25 cellular contexts compared by ENCODE assay signal in the genomic region with DNA sequence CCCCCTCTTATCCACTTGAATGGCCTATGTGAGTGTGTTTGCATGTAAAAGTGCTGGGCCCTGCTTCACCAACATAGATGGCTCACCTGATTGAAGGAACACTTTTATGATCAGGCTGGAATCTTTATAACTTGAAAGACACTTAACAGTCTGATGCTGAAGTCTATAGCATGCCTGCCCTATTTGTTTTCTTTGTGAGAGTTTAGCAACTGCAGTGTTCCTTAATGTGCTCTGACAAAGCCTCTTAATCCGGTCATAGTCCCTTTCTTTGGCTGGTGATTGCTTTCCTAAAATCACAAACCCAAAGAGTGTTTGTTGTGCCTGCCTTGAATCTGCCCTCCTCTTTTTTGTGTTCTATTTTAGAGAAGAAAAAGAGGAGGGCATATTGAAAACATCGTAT.
"Had no signal": no experiment of that assay in that cellular context is flagged by ENCODE, and none has a peak within 500 bp of the region (broad histone marks: within the 10 kb centered on the region; RNA-seq: fewer than 3 reads in every experiment).

No MANE protein-coding gene starts in this region.

- H3K27ac ChIP-seq: adrenal gland, ascending aorta, brain microvascular endothelial cell, left ventricle myocardium inferior, prostate gland, right atrium auricular region, spleen, thoracic aorta, vagina, VCaP had no signal

- H3K4me3 Mint-ChIP-seq: activated naive CD8-positive, alpha-beta T cell; activated T-cell treated with anti-CD3 and anti-CD28 coated beads, Interleukin-2, amount 50 U/mL, for 4 hours; dendritic cell treated with granulocyte-macrophage colony-stimulating factor and Interleukin-4, amounts not matched to agents 40 ng/mL and 50 ng/mL, for 4 days; naive thymus-derived CD4-positive, alpha-beta T cell; type B pancreatic cell had no signal

- H3K4me3 ChIP-seq: adrenal gland, ascending aorta, left ventricle myocardium inferior, prostate gland, right atrium auricular region, spleen, thoracic aorta, vagina had no signal

- H3K9me3 ChIP-seq: adrenal gland, ascending aorta, prostate gland, thoracic aorta, vagina had no signal

- H3K4me1 ChIP-seq: adrenal gland, ascending aorta, left ventricle myocardium inferior, prostate gland, right atrium auricular region, spleen, vagina had no signal

- H3K27me3 ChIP-seq: adrenal gland, ascending aorta, brain microvascular endothelial cell, right atrium auricular region, spleen, vagina had no signal

- DNase-seq: activated CD4-positive, alpha-beta T cell treated with anti-CD3 and anti-CD28 coated beads, Interleukin-2, amount 50 U/mL, for 4 hours; activated CD8-positive, alpha-beta memory T cell treated with anti-CD3 and anti-CD28 coated beads, Interleukin-2, amount 50 U/mL, for 48 hours; activated naive CD4-positive, alpha-beta T cell; activated T-cell treated with anti-CD3 and anti-CD28 coated beads, Interleukin-2, amount 50 U/mL, for 4 hours; adrenal gland; brain microvascular endothelial cell; caudate nucleus; effector CD4-positive, alpha-beta T cell; erythroblast; foreskin fibroblast; left ventricle myocardium inferior; naive thymus-derived CD4-positive, alpha-beta T cell; spleen; stimulated activated CD4-positive, alpha-beta T cell treated with anti-CD3 and anti-CD28 coated beads, Interleukin-4, amount 100 ng/mL, for 24 hours; stimulated activated naive CD4-positive, alpha-beta T cell treated with Interleukin-2 at 50 U/mL for 16 hours had no signal

- H3K27me3 Mint-ChIP-seq: type B pancreatic cell had no signal

- H3K36me3 Mint-ChIP-seq: activated naive CD8-positive, alpha-beta T cell had no signal

- H3K36me3 ChIP-seq: adrenal gland, ascending aorta, brain microvascular endothelial cell, left ventricle myocardium inferior, prostate gland, right atrium auricular region, spleen, thoracic aorta, vagina had no signal

- H3K27ac Mint-ChIP-seq: activated naive CD8-positive, alpha-beta T cell; activated T-helper 2 cell treated with anti-CD3 and anti-CD28 coated beads, Interferon-gamma antibody, Interleukin-2, Interleukin-4, amounts not matched to agents 10 μg/mL and 5 μg/mL and 100 μg/mL, durations not matched to agents 14 hours and 24 hours and 36 hours; dendritic cell treated with granulocyte-macrophage colony-stimulating factor and Interleukin-4, amounts not matched to agents 40 ng/mL and 50 ng/mL, for 4 days; naive thymus-derived CD4-positive, alpha-beta T cell; type B pancreatic cell had no signal

- ATAC-seq: activated T-cell treated with anti-CD3 and anti-CD28 coated beads, Interleukin-2, amount 50 U/mL, for 4 hours; naive thymus-derived CD4-positive, alpha-beta T cell had no signal
